Comparison of ENCODE assay signal across 1 cellular context in the genomic region with DNA sequence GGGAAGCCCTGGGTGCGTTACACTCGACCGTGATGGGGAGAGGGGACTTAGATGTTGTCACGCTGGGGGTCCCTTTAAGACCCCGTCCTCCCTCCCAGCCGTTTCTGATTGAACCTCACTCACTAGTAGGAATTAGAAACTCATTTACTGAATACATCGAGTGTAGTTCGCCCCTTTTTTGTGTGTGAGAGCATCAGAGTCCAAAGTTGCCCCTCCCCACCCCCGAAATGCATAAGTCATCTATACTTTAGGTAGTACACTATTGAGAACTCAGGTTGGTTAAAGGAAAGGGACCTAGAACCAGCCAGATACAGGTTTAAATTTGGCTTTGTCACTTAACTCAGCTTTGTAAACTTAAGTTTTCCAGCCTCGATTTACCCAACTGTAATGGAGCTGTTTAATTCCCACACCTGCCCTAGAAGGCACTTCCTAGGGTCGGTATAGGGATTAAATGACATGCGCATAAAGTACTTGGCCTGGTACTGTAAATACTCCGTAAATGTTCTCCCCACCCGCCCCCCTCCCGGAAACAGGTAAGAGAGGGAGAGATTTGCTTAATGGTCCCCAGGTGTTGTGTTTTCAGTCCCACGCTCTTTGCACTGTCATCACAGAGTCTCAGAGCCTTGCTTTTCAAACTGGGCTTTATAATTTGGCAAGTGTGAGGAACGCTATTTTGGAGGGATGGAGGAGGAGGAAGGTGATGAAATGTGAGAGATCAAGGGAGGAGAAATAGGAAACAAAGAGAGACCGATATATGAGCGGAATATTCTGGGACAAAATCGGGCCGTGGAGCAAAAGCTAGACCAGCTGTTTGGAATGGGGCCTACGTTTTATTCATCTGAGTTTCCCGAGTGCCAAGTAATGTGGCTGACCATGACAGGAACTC.
TF ChIP-seq lines count a peak whose summit lies in the region.

No MANE protein-coding gene starts in this region.

TF ChIP-seq in IMR-90, 13 proteins besides CTCF, POLR2A, EP300 and RAD21:
- TF ChIP-seq MAFK (IDR thresholded peaks at IDR 0.05; ENCODE audit: low read depth, low read length) (no peak), RFX5 (IDR thresholded peaks at IDR 0.05; ENCODE audit: low read depth, low read length) (no peak), CHD1 (IDR thresholded peaks at IDR 0.05; ENCODE audit: low read depth, low read length) (no peak), MXI1 (IDR thresholded peaks at IDR 0.05; ENCODE audit: borderline replicate concordance, low read depth, low read length) (no peak), RCOR1 (IDR thresholded peaks at IDR 0.05; ENCODE audit: insufficient replicate concordance, low read length) (no peak), NFE2L2 (IDR thresholded peaks at IDR 0.05; ENCODE audit: low read depth, low read length) (no peak), MAZ (IDR thresholded peaks at IDR 0.05; ENCODE audit: borderline replicate concordance, low read depth, low read length) (no peak)
- TF ChIP-seq, protein P1, sequence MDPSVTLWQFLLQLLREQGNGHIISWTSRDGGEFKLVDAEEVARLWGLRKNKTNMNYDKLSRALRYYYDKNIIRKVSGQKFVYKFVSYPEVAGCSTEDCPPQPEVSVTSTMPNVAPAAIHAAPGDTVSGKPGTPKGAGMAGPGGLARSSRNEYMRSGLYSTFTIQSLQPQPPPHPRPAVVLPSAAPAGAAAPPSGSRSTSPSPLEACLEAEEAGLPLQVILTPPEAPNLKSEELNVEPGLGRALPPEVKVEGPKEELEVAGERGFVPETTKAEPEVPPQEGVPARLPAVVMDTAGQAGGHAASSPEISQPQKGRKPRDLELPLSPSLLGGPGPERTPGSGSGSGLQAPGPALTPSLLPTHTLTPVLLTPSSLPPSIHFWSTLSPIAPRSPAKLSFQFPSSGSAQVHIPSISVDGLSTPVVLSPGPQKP (IDR thresholded peaks at IDR 0.05; ENCODE audit: borderline replicate concordance, low read depth, low read length) = no peak
